ENCODE assay signal across 19 cellular contexts in genomic region chr1:116516631-116517030, GRCh38. TPM values are rescaled to one million over a fixed set of nuclear protein-coding genes. Genes with fewer than 3 reads are reported as not detected.
DNase-seq lines count a peak whose midpoint lies in the region; ATAC-seq and TF ChIP-seq lines count a peak whose summit lies in the region.
"Had no signal": no experiment of that assay in that cellular context is flagged by ENCODE, and none has a peak within 500 bp of the region (broad histone marks: within the 10 kb centered on the region; RNA-seq: fewer than 3 reads in every experiment).

No MANE protein-coding gene starts in this region.

- no peak overlapping the region for H2AFZ ChIP-seq in MM.1S (ENCODE audit: low read length)

- no peak overlapping the region for H3K4me3 ChIP-seq in MM.1S (ENCODE audit: low read length)
- no peak overlapping the region for H3K4me3 ChIP-seq in endodermal cell (ENCODE audit: low read length)
- no peak overlapping the region for H3K4me3 ChIP-seq in upper lobe of left lung
- H3K4me3 ChIP-seq: SK-N-MC had no signal

- H3K4me1 ChIP-seq in MM.1S (ENCODE audit: low read length) (peaks cover 40% of the 10 kb centered on the region), endodermal cell (ENCODE audit: control insufficient read depth, insufficient read depth, low read length) (no peaks in the 10 kb centered on the region), upper lobe of left lung (peaks cover 11 to 29% (median 21%) of the 10 kb centered on the region in 4 donors)
- H3K4me1 ChIP-seq: foreskin keratinocyte had no signal

- H3K9ac ChIP-seq in MM.1S (ENCODE audit: low read length) (no peak overlapping the region), endodermal cell (ENCODE audit: extremely low read depth, low read length, poor library complexity, severe bottlenecking) (no peak overlapping the region)

- TF ChIP-seq CTCF in MM.1S (IDR thresholded peaks at IDR 0.05; ENCODE audit: low read length) (no peak), endodermal cell (conservative IDR thresholded peaks at IDR 0.05) (no peak), upper lobe of left lung (IDR thresholded peaks at IDR 0.05) (no peak)

- H3K36me3 Mint-ChIP-seq in activated T-cell treated with anti-CD3 and anti-CD28 coated beads, Interleukin-2, amount 50 U/mL, for 72 hours (ENCODE audit: insufficient read depth in 2 of 2): peaks cover 6% of the 10 kb centered on the region in 2 donors
- H3K36me3 Mint-ChIP-seq in central memory CD8-positive, alpha-beta T cell (ENCODE audit: insufficient read depth): peaks cover 16% of the 10 kb centered on the region
- H3K36me3 Mint-ChIP-seq in stimulated activated memory B cell treated with anti-CD40 and anti-IgM and Interleukin-4, amounts not matched to agents 10 μg/mL and 1 μg/mL and 100 μg/mL, for 72 hours: peaks cover 44% of the 10 kb centered on the region
- peaks cover 2% of the 10 kb centered on the region for H3K36me3 Mint-ChIP-seq in endodermal cell (ENCODE audit: low read depth)

- no peak for TF ChIP-seq EP300 in upper lobe of left lung (IDR thresholded peaks at IDR 0.05)

- H3F3A ChIP-seq in MM.1S (ENCODE audit: insufficient read depth, low read length): peaks cover 21% of the 10 kb centered on the region

- H3K4me3 Mint-ChIP-seq in activated T-cell treated with anti-CD3 and anti-CD28 coated beads, Interleukin-2, amount 50 U/mL, for 72 hours: peak overlapping the region; percentile 0 to 28
- no peak overlapping the region for H3K4me3 Mint-ChIP-seq in central memory CD8-positive, alpha-beta T cell
- no peak overlapping the region for H3K4me3 Mint-ChIP-seq in stimulated activated memory B cell treated with anti-CD40 and anti-IgM and Interleukin-4, amounts not matched to agents 10 μg/mL and 1 μg/mL and 100 μg/mL, for 72 hours
- H3K4me3 Mint-ChIP-seq in endodermal cell: no peak overlapping the region
- H3K4me3 Mint-ChIP-seq: HFFc6 had no signal

- ATAC-seq in activated T-cell treated with anti-CD3 and anti-CD28 coated beads, Interleukin-2, amount 50 U/mL, for 72 hours (replicated peaks in 1 of 2): no peak
- ATAC-seq in central memory CD8-positive, alpha-beta T cell (replicated peaks; ENCODE audit: extremely low read depth, poor library complexity, severe bottlenecking): no peak
- no peak for ATAC-seq in stimulated activated memory B cell treated with anti-CD40 and anti-IgM and Interleukin-4, amounts not matched to agents 10 μg/mL and 1 μg/mL and 100 μg/mL, for 72 hours
- no peak for ATAC-seq in upper lobe of left lung (ENCODE audit: low FRiP score in 2 of 2)
- ATAC-seq: foreskin keratinocyte had no signal

- no peaks in the 10 kb centered on the region for H3K36me3 ChIP-seq in MM.1S (replicated peaks; ENCODE audit: insufficient read depth, low read length)
- H3K36me3 ChIP-seq in endodermal cell (ENCODE audit: control insufficient read depth, insufficient read depth, low read length): no peaks in the 10 kb centered on the region
- H3K36me3 ChIP-seq in upper lobe of left lung: peaks cover 0 to 15% (median 3%) of the 10 kb centered on the region in 4 donors

- no peaks in the 10 kb centered on the region for H4K20me1 ChIP-seq in MM.1S (ENCODE audit: insufficient read depth, low read length)

- 0 out of 2 replicates have a peak overlapping the region, but pooled peaks have one; percentile 27 for H3K4me2 ChIP-seq in MM.1S (ENCODE audit: low read depth, low read length)

- H3K9me2 ChIP-seq in MM.1S (replicated peaks; ENCODE audit: insufficient read depth, low read length): no peaks in the 10 kb centered on the region

- peaks cover 45% of the 10 kb centered on the region for H3K4me1 Mint-ChIP-seq in activated T-cell treated with anti-CD3 and anti-CD28 coated beads, Interleukin-2, amount 50 U/mL, for 72 hours (ENCODE audit: low read depth)
- H3K4me1 Mint-ChIP-seq in central memory CD8-positive, alpha-beta T cell: peaks cover 54% of the 10 kb centered on the region
- H3K4me1 Mint-ChIP-seq in stimulated activated memory B cell treated with anti-CD40 and anti-IgM and Interleukin-4, amounts not matched to agents 10 μg/mL and 1 μg/mL and 100 μg/mL, for 72 hours: peaks cover 54% of the 10 kb centered on the region
- H3K4me1 Mint-ChIP-seq in endodermal cell: no peaks in the 10 kb centered on the region

- in situ Hi-C loops in G401 (cut with HindIII; ENCODE audit: low sequenced_read_pairs): no loop called here

- no peaks in the 10 kb centered on the region for H3K79me2 ChIP-seq in MM.1S (ENCODE audit: low read length)

- H3K27me3 Mint-ChIP-seq in activated T-cell treated with anti-CD3 and anti-CD28 coated beads, Interleukin-2, amount 50 U/mL, for 72 hours (ENCODE audit: low read depth): no peaks in the 10 kb centered on the region
- H3K27me3 Mint-ChIP-seq in central memory CD8-positive, alpha-beta T cell: no peaks in the 10 kb centered on the region
- H3K27me3 Mint-ChIP-seq in stimulated activated memory B cell treated with anti-CD40 and anti-IgM and Interleukin-4, amounts not matched to agents 10 μg/mL and 1 μg/mL and 100 μg/mL, for 72 hours: no peaks in the 10 kb centered on the region
- no peaks in the 10 kb centered on the region for H3K27me3 Mint-ChIP-seq in endodermal cell (ENCODE audit: insufficient read depth)

- H3K9me3 Mint-ChIP-seq in activated T-cell treated with anti-CD3 and anti-CD28 coated beads, Interleukin-2, amount 50 U/mL, for 72 hours: peaks cover 0 to under 1% of the 10 kb centered on the region in 2 donors
- H3K9me3 Mint-ChIP-seq in central memory CD8-positive, alpha-beta T cell: peaks cover 3% of the 10 kb centered on the region
- H3K9me3 Mint-ChIP-seq in stimulated activated memory B cell treated with anti-CD40 and anti-IgM and Interleukin-4, amounts not matched to agents 10 μg/mL and 1 μg/mL and 100 μg/mL, for 72 hours: peaks cover 3% of the 10 kb centered on the region
- H3K9me3 Mint-ChIP-seq in endodermal cell: peaks cover 3% of the 10 kb centered on the region
- H3K9me3 Mint-ChIP-seq: HFFc6 had no signal

- no peak for TF ChIP-seq POLR2A in upper lobe of left lung (IDR thresholded peaks at IDR 0.05)

- H3K27ac ChIP-seq in MM.1S (ENCODE audit: low read length) (peak overlapping the region; percentile 84; the same call in 1 of the 2 replicates), endodermal cell (ENCODE audit: low read depth, low read length) (no peak overlapping the region), upper lobe of left lung (peak overlapping the region in 2 of 4 donors; percentile 82 to 90)
- H3K27ac ChIP-seq: foreskin keratinocyte, SK-N-MC had no signal

- H3K27me3 ChIP-seq in MM.1S (replicated peaks; ENCODE audit: insufficient read depth, low read length) (no peaks in the 10 kb centered on the region), endodermal cell (ENCODE audit: control insufficient read depth, insufficient read depth, low read length, poor library complexity, severe bottlenecking) (no peaks in the 10 kb centered on the region), upper lobe of left lung (no peaks in the 10 kb centered on the region)
- H3K27me3 ChIP-seq: foreskin keratinocyte had no signal

- H3K9me3 ChIP-seq in MM.1S (replicated peaks; ENCODE audit: insufficient read depth, low read length) (no peaks in the 10 kb centered on the region), endodermal cell (ENCODE audit: control insufficient read depth, low read length) (no peaks in the 10 kb centered on the region), upper lobe of left lung (no peaks in the 10 kb centered on the region)

- 87 to 92% methylated on average over 2 to 5 of the region's 5 CpGs for WGBS in endodermal cell (ENCODE audit: insufficient coverage in 1 of 2, insufficient read length in 1 of 2), 2 experiments
- 82 to 93% methylated on average over 5 of the region's 5 CpGs for WGBS in upper lobe of left lung, 2 donors

- H3K27ac Mint-ChIP-seq in activated T-cell treated with anti-CD3 and anti-CD28 coated beads, Interleukin-2, amount 50 U/mL, for 72 hours: peak overlapping the region; percentile 45
- H3K27ac Mint-ChIP-seq in central memory CD8-positive, alpha-beta T cell (ENCODE audit: low read depth): peak overlapping the region; percentile 100
- H3K27ac Mint-ChIP-seq in stimulated activated memory B cell treated with anti-CD40 and anti-IgM and Interleukin-4, amounts not matched to agents 10 μg/mL and 1 μg/mL and 100 μg/mL, for 72 hours: peak overlapping the region; percentile 92
- H3K27ac Mint-ChIP-seq in endodermal cell: no peak overlapping the region
- H3K27ac Mint-ChIP-seq: HFFc6 had no signal

- no peak for DNase-seq in activated T-cell treated with anti-CD3 and anti-CD28 coated beads, Interleukin-2, amount 50 U/mL, for 72 hours
- DNase-seq in activated T-cell treated with anti-CD3 and anti-CD28 coated beads, Interleukin-2, amount 50 U/mL, for 48 hours: no peak
- DNase-seq in MM.1S: peak; percentile 43
- DNase-seq in central memory CD8-positive, alpha-beta T cell (ENCODE audit: low spot score in 2 of 2): no peak
- no peak for DNase-seq in endodermal cell
- no peak for DNase-seq in upper lobe of left lung
- no peak for DNase-seq in G401 (ENCODE audit: low spot score)
- DNase-seq: activated CD4-positive, CD25-positive, alpha-beta regulatory T cell treated with anti-CD3 and anti-CD28 coated beads, Interleukin-2, amount 50 U/mL, for 72 hours; COR-L47; EL; foreskin keratinocyte; HFFc6; hippocampal formation; KBM-7; NCI-H187 treated with DMSO at 0.1 percent for 48 hours; NCI-H226; stimulated activated CD4-positive, alpha-beta T cell treated with anti-CD3 and anti-CD28 coated beads, Interleukin-4, amount 100 ng/mL, for 24 hours had no signal

RNA-seq across cellular contexts. Expression of gene CD58, which starts 54.2 kb away (rescaled TPM):
- total RNA-seq in activated T-cell treated with anti-CD3 and anti-CD28 coated beads, Interleukin-2, amount 50 U/mL, for 72 hours: 10 to 100 TPM; 15.4 to 32.7 TPM
- total RNA-seq in endodermal cell (1 to 10 TPM; 4.6 to 5.9 TPM), upper lobe of left lung (10 to 100 TPM; 17.8 to 52.0 (median 32.4) TPM)
- polyA plus RNA-seq in endodermal cell (2013, experiment 1 of 2): 13.5 TPM
- 15.1 TPM for polyA plus RNA-seq in endodermal cell (2013, experiment 2 of 2)
- 4.3 and 15.2 TPM in 2 replicates for total RNA-seq in G401 (2014; rRNA removed; shearing (Covaris generic))

Comparison
In these comparisons a context has a peak if more than half of its experiments do, and no peak if none do; other contexts are left out.
1. H3K4me3 Mint-ChIP-seq: peak in activated T-cell treated with anti-CD3 and anti-CD28 coated beads, Interleukin-2, amount 50 U/mL, for 72 hours (2 of 2); none in central memory CD8-positive, alpha-beta T cell (single experiment), stimulated activated memory B cell treated with anti-CD40 and anti-IgM and Interleukin-4, amounts not matched to agents 10 μg/mL and 1 μg/mL and 100 μg/mL, for 72 hours (single experiment) and endodermal cell (single experiment).